In genomic region chr16:69590590-69590989, GRCh38 we compare ENCODE assay signal across 27 cellular contexts.
"Had no signal": no experiment of that assay in that cellular context is flagged by ENCODE, and none has a peak within 500 bp of the region (broad histone marks: within the 10 kb centered on the region; RNA-seq: fewer than 3 reads in every experiment).

No MANE protein-coding gene starts in this region.

- ATAC-seq: left lobe of liver; mucosa of descending colon; natural killer cell treated with Interleukin-12 subunit alpha and Interleukin-12 subunit beta and Interleukin-15 and Interleukin-18, amount 100 ng/mL, for 72 hours; right cardiac atrium; stimulated activated memory B cell treated with anti-CD40 and anti-IgM and Interleukin-4, amounts not matched to agents 10 μg/mL and 1 μg/mL and 100 μg/mL, for 72 hours had no signal

- H3K27me3 ChIP-seq: esophagus squamous epithelium, heart left ventricle, hepatocyte, spleen, testis, tibial artery had no signal

- H3K36me3 Mint-ChIP-seq: naive B cell; natural killer cell treated with Interleukin-12 subunit alpha and Interleukin-12 subunit beta and Interleukin-15 and Interleukin-18, amount 100 ng/mL, for 72 hours had no signal

- H2AFZ ChIP-seq: hepatocyte had no signal

- DNase-seq: dermis blood vessel endothelial cell; effector memory CD4-positive, alpha-beta T cell; esophagus squamous epithelium; foreskin melanocyte; heart left ventricle; kidney; mucosa of descending colon; naive B cell; nucleus accumbens; right cardiac atrium; spleen; stimulated activated CD4-positive, alpha-beta T cell treated with anti-CD3 and anti-CD28 coated beads, Interleukin-4, amount 100 ng/mL, for 4 hours; stimulated activated naive CD8-positive, alpha-beta T cell treated with anti-CD3 and anti-CD28 coated beads, Interleukin-15, Interleukin-2, amounts not matched to agents 100 U/mL and 50 U/mL, for 24 hours; substantia nigra; testis; tibial artery had no signal

- H3K27ac ChIP-seq: coronary artery, esophagus squamous epithelium, heart left ventricle, hepatocyte, prostate gland, skin epidermis, spleen, testis, tibial artery had no signal

- H3K4me2 ChIP-seq: hepatocyte had no signal

- H3K27ac Mint-ChIP-seq: memory B cell; natural killer cell treated with Interleukin-12 subunit alpha and Interleukin-12 subunit beta and Interleukin-15 and Interleukin-18, amount 100 ng/mL, for 72 hours; stimulated activated memory B cell treated with anti-CD40 and anti-IgM and Interleukin-4, amounts not matched to agents 10 μg/mL and 1 μg/mL and 100 μg/mL, for 72 hours; type B pancreatic cell had no signal

- H3K27me3 Mint-ChIP-seq: memory B cell; naive B cell; natural killer cell treated with Interleukin-12 subunit alpha and Interleukin-12 subunit beta and Interleukin-15 and Interleukin-18, amount 100 ng/mL, for 72 hours; stimulated activated memory B cell treated with anti-CD40 and anti-IgM and Interleukin-4, amounts not matched to agents 10 μg/mL and 1 μg/mL and 100 μg/mL, for 72 hours; type B pancreatic cell had no signal

- H3K4me3 Mint-ChIP-seq: memory B cell; naive B cell; natural killer cell treated with Interleukin-12 subunit alpha and Interleukin-12 subunit beta and Interleukin-15 and Interleukin-18, amount 100 ng/mL, for 72 hours; stimulated activated memory B cell treated with anti-CD40 and anti-IgM and Interleukin-4, amounts not matched to agents 10 μg/mL and 1 μg/mL and 100 μg/mL, for 72 hours; type B pancreatic cell had no signal

- H3K9me3 ChIP-seq: esophagus squamous epithelium, heart left ventricle, mucosa of descending colon, prostate gland, spleen, testis, tibial artery had no signal

- H3K36me3 ChIP-seq: esophagus squamous epithelium, prostate gland, tibial artery had no signal

- H3K4me3 ChIP-seq: coronary artery, esophagus squamous epithelium, heart left ventricle, hepatocyte, lung, mucosa of descending colon, prostate gland, skin epidermis, spleen, testis, tibial artery had no signal

- FAIRE-seq: endometrium, kidney had no signal

- H3K9me3 Mint-ChIP-seq: memory B cell; naive B cell; natural killer cell treated with Interleukin-12 subunit alpha and Interleukin-12 subunit beta and Interleukin-15 and Interleukin-18, amount 100 ng/mL, for 72 hours; stimulated activated memory B cell treated with anti-CD40 and anti-IgM and Interleukin-4, amounts not matched to agents 10 μg/mL and 1 μg/mL and 100 μg/mL, for 72 hours; type B pancreatic cell had no signal

- H3K4me1 ChIP-seq: prostate gland had no signal
